Comparison of ENCODE assay signal across 37 cellular contexts in genomic region chr19:31180907-31181306, GRCh38.
DNase-seq lines count a peak whose midpoint lies in the region; ATAC-seq, FAIRE-seq and TF ChIP-seq lines count a peak whose summit lies in the region.
"Had no signal": no experiment of that assay in that cellular context is flagged by ENCODE, and none has a peak within 500 bp of the region (broad histone marks: within the 10 kb centered on the region; RNA-seq: fewer than 3 reads in every experiment).

No MANE protein-coding gene starts in this region.

- no peak overlapping the region for H3K27ac Mint-ChIP-seq in activated CD4-positive, alpha-beta T cell treated with anti-CD3 and anti-CD28 coated beads, Interleukin-2, amount 10 ng/mL, durations not matched to agents 24 days and 14 days
- peak overlapping the region; percentile 38; the same call in 1 of the 2 replicates for H3K27ac Mint-ChIP-seq in GM23338
- no peak overlapping the region for H3K27ac Mint-ChIP-seq in effector memory CD8-positive, alpha-beta T cell
- H3K27ac Mint-ChIP-seq: B cell; CD4-positive, alpha-beta memory T cell; CD4-positive, alpha-beta T cell; CD4-positive, CD25-positive, alpha-beta regulatory T cell; CD8-positive, alpha-beta memory T cell; CD8-positive, alpha-beta T cell had no signal

- H3K27me3 ChIP-seq in GM23338 (ENCODE audit: insufficient read depth) = no peaks in the 10 kb centered on the region
- no peaks in the 10 kb centered on the region for H3K27me3 ChIP-seq in bronchial epithelial cell (ENCODE audit: control insufficient read depth, insufficient read depth, low read length)
- no peaks in the 10 kb centered on the region for H3K27me3 ChIP-seq in esophagus muscularis mucosa
- H3K27me3 ChIP-seq: BE2C; BLaER1; BLaER1 treated with 17β-estradiol and CSF1 and Interleukin-3, amounts not matched to agents 10 nM and 100 nM had no signal

- TF ChIP-seq CTCF in GM23338 (conservative IDR thresholded peaks at IDR 0.05; ENCODE audit: low read depth in 2 of 2) (no peak), bronchial epithelial cell (IDR thresholded peaks at IDR 0.05; ENCODE audit: insufficient read depth, low read length, severe bottlenecking) (no peak), esophagus muscularis mucosa (IDR thresholded peaks at IDR 0.05) (no peak)

- no peak overlapping the region for H2AFZ ChIP-seq in GM23338

- no peak for ATAC-seq in GM23338
- ATAC-seq in effector memory CD8-positive, alpha-beta T cell (replicated peaks) = no peak
- ATAC-seq: A549; CD8-positive, alpha-beta T cell had no signal

- peaks cover 9% of the 10 kb centered on the region for H3K9me2 ChIP-seq in GM23338 (ENCODE audit: insufficient read depth)

- H3K36me3 ChIP-seq in GM23338 (ENCODE audit: insufficient read depth) (no peaks in the 10 kb centered on the region), bronchial epithelial cell (ENCODE audit: control insufficient read depth, insufficient read depth, low read length) (no peaks in the 10 kb centered on the region), esophagus muscularis mucosa (no peaks in the 10 kb centered on the region)
- H3K36me3 ChIP-seq: BE2C; BLaER1; BLaER1 treated with 17β-estradiol and CSF1 and Interleukin-3, amounts not matched to agents 10 nM and 100 nM had no signal

- intact Hi-C loops in activated CD4-positive, alpha-beta T cell treated with anti-CD3 and anti-CD28 coated beads, Interleukin-2, amount 10 ng/mL, durations not matched to agents 24 days and 14 days (cut with micrococcal nuclease) = no loop called here
- intact Hi-C loops in esophagus muscularis mucosa (cut with DNase I) = no loop called here

- no peaks in the 10 kb centered on the region for H4K20me1 ChIP-seq in GM23338 (replicated peaks; ENCODE audit: insufficient read depth)
- H4K20me1 ChIP-seq: BLaER1; BLaER1 treated with 17β-estradiol and CSF1 and Interleukin-3, amounts not matched to agents 10 nM and 100 nM had no signal

- H3K9me3 Mint-ChIP-seq in activated CD4-positive, alpha-beta T cell treated with anti-CD3 and anti-CD28 coated beads, Interleukin-2, amount 10 ng/mL, durations not matched to agents 24 days and 14 days = peaks cover 10% of the 10 kb centered on the region
- H3K9me3 Mint-ChIP-seq in GM23338 = peaks cover 2% of the 10 kb centered on the region; the same call in 1 of the 3 replicates
- peaks cover 7 to 8% of the 10 kb centered on the region in 2 donors for H3K9me3 Mint-ChIP-seq in effector memory CD8-positive, alpha-beta T cell
- H3K9me3 Mint-ChIP-seq: CD4-positive, alpha-beta T cell; CD8-positive, alpha-beta memory T cell; CD8-positive, alpha-beta T cell had no signal

- peaks cover 14% of the 10 kb centered on the region for H3K4me1 ChIP-seq in GM23338 (ENCODE audit: insufficient read depth)
- no peaks in the 10 kb centered on the region for H3K4me1 ChIP-seq in esophagus muscularis mucosa
- H3K4me1 ChIP-seq: A549, BE2C, BLaER1, Caco-2 had no signal

- H3K4me1 Mint-ChIP-seq in activated CD4-positive, alpha-beta T cell treated with anti-CD3 and anti-CD28 coated beads, Interleukin-2, amount 10 ng/mL, durations not matched to agents 24 days and 14 days = no peaks in the 10 kb centered on the region
- H3K4me1 Mint-ChIP-seq in GM23338 = peaks cover 25% of the 10 kb centered on the region
- H3K4me1 Mint-ChIP-seq in effector memory CD8-positive, alpha-beta T cell (ENCODE audit: low read depth in 2 of 2) = no peaks in the 10 kb centered on the region
- H3K4me1 Mint-ChIP-seq: B cell; CD8-positive, alpha-beta memory T cell had no signal

- H3K27me3 Mint-ChIP-seq in activated CD4-positive, alpha-beta T cell treated with anti-CD3 and anti-CD28 coated beads, Interleukin-2, amount 10 ng/mL, durations not matched to agents 24 days and 14 days = peaks cover 5% of the 10 kb centered on the region
- H3K27me3 Mint-ChIP-seq in GM23338 (ENCODE audit: insufficient read depth, low read depth, poor library complexity) = peaks cover 8% of the 10 kb centered on the region
- H3K27me3 Mint-ChIP-seq in effector memory CD8-positive, alpha-beta T cell = peaks cover 19 to 22% of the 10 kb centered on the region in 2 donors
- H3K27me3 Mint-ChIP-seq: B cell had no signal

- 68% methylated on average over 2 of the region's 2 CpGs for WGBS in esophagus muscularis mucosa

- H3K4me2 ChIP-seq in GM23338 = no peak overlapping the region
- H3K4me2 ChIP-seq: A549, BLaER1 had no signal

- no peak overlapping the region for H3K4me3 Mint-ChIP-seq in activated CD4-positive, alpha-beta T cell treated with anti-CD3 and anti-CD28 coated beads, Interleukin-2, amount 10 ng/mL, durations not matched to agents 24 days and 14 days
- no peak overlapping the region for H3K4me3 Mint-ChIP-seq in GM23338
- H3K4me3 Mint-ChIP-seq in effector memory CD8-positive, alpha-beta T cell = no peak overlapping the region
- H3K4me3 Mint-ChIP-seq: B cell; CD14-positive monocyte; CD4-positive, alpha-beta memory T cell; CD4-positive, alpha-beta T cell; CD4-positive, CD25-positive, alpha-beta regulatory T cell; CD8-positive, alpha-beta memory T cell; CD8-positive, alpha-beta T cell had no signal

- no peaks in the 10 kb centered on the region for H3K36me3 Mint-ChIP-seq in activated CD4-positive, alpha-beta T cell treated with anti-CD3 and anti-CD28 coated beads, Interleukin-2, amount 10 ng/mL, durations not matched to agents 24 days and 14 days (ENCODE audit: low read depth)
- no peaks in the 10 kb centered on the region; the same call in 2 of the 3 replicates for H3K36me3 Mint-ChIP-seq in GM23338 (ENCODE audit: low read depth)
- no peaks in the 10 kb centered on the region for H3K36me3 Mint-ChIP-seq in effector memory CD8-positive, alpha-beta T cell (ENCODE audit: insufficient read depth)
- H3K36me3 Mint-ChIP-seq: CD14-positive monocyte; CD4-positive, alpha-beta memory T cell; CD4-positive, CD25-positive, alpha-beta regulatory T cell; CD8-positive, alpha-beta memory T cell; CD8-positive, alpha-beta T cell had no signal

- TF ChIP-seq POLR2A in esophagus muscularis mucosa (IDR thresholded peaks at IDR 0.05; ENCODE audit: low read depth) = no peak

- H3K27ac ChIP-seq in GM23338 (ENCODE audit: low read depth) (no peak overlapping the region), esophagus muscularis mucosa (replicated peaks in 1 of 4) (no peak overlapping the region)
- H3K27ac ChIP-seq: 22Rv1; A549; BLaER1; BLaER1 treated with 17β-estradiol and CSF1 and Interleukin-3, amounts not matched to agents 10 nM and 100 nM; C4-2B had no signal

- no peaks in the 10 kb centered on the region for H3K9me3 ChIP-seq in esophagus muscularis mucosa
- H3K9me3 ChIP-seq: BE2C, BLaER1, Caco-2 had no signal

- peak; percentile 19 for DNase-seq in activated CD4-positive, alpha-beta T cell treated with anti-CD3 and anti-CD28 coated beads, Interleukin-2, amount 10 ng/mL, durations not matched to agents 24 days and 14 days
- DNase-seq in activated CD4-positive, alpha-beta T cell treated with anti-CD3 and anti-CD28 coated beads for 48 hours = no peak
- DNase-seq in GM23338 (ENCODE audit: low spot score) = no peak
- DNase-seq in bronchial epithelial cell (ENCODE audit: low read depth) = no peak
- DNase-seq in esophagus muscularis mucosa (ENCODE audit: extremely low spot score) = peak; percentile 57
- no peak for DNase-seq in urothelium cell line (ENCODE audit: low spot score)
- DNase-seq in effector memory CD8-positive, alpha-beta T cell = no peak
- DNase-seq in NCI-H774 (lab: John Stamatoyannopoulos, UW) = no peak
- DNase-seq: 8988T; ACHN; AML-193; BE2C; C1 segment of cervical spinal cord; Caco-2; Calu3; CD4-positive, alpha-beta memory T cell; CD4-positive, alpha-beta T cell; CD4-positive, CD25-positive, alpha-beta regulatory T cell; CD8-positive, alpha-beta memory T cell; CD8-positive, alpha-beta T cell; COR-L47; DMS 273 treated with DMSO at 0.1 percent for 48 hours; DMS153; DMS53; DMS79; DMS79 treated with DMSO at 0.1 percent for 48 hours; DND-41; EL had no signal

- FAIRE-seq in bronchial epithelial cell (lab: Jason Lieb, UNC) (peak; percentile 32), urothelium cell line (lab: Jason Lieb, UNC) (no peak)
- FAIRE-seq: A204.1, D721Med had no signal

- no peak for TF ChIP-seq EP300 in esophagus muscularis mucosa (IDR thresholded peaks at IDR 0.05)

- H3F3A ChIP-seq in GM23338 (replicated peaks; ENCODE audit: low read depth) = no peaks in the 10 kb centered on the region

- H3K4me3 ChIP-seq in GM23338 (no peak overlapping the region), bronchial epithelial cell (ENCODE audit: low read depth, low read length) (no peak overlapping the region), esophagus muscularis mucosa (no peak overlapping the region)
- H3K4me3 ChIP-seq: A549; BLaER1; BLaER1 treated with 17β-estradiol and CSF1 and Interleukin-3, amounts not matched to agents 10 nM and 100 nM had no signal

- H3K79me2 ChIP-seq in GM23338 (replicated peaks; ENCODE audit: insufficient read depth) = no peaks in the 10 kb centered on the region

TF ChIP-seq in GM23338, 12 proteins besides CTCF, POLR2A, EP300 and RAD21:
- no peak for TF ChIP-seq ZNF114 (CRISPR knock-in tag; IDR thresholded peaks at IDR 0.05)

Comparison
In these comparisons a context has a peak if more than half of its experiments do, and no peak if none do; other contexts are left out.
1. DNase-seq: peak in activated CD4-positive, alpha-beta T cell treated with anti-CD3 and anti-CD28 coated beads, Interleukin-2, amount 10 ng/mL, durations not matched to agents 24 days and 14 days (single experiment) and esophagus muscularis mucosa (single experiment); none in activated CD4-positive, alpha-beta T cell treated with anti-CD3 and anti-CD28 coated beads for 48 hours (single experiment), GM23338 (single experiment), bronchial epithelial cell (single experiment), urothelium cell line (single experiment), effector memory CD8-positive, alpha-beta T cell (0 of 3) and NCI-H774 (single experiment).